Comparison of ENCODE assay signal across 27 cellular contexts in the genomic region with DNA sequence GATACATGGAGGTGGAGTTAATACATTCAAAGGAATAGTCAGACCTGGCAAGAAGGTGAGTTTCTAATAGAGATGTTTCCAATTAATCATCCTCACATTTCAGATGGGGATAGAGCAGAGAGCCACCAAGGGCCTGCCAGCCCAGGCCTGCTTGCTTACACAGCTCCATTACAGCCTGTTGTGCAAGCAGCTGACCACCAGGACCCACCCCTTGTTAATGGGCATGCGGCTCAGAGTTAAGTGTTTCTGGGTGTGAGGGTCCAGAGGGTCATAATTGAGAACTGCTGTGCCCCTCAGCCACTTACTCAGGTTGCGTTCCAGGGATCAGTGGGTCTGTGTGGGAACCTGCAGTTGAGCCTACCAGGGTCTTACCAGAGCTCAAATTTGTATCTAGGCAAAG.
"Had no signal": no experiment of that assay in that cellular context is flagged by ENCODE, and none has a peak within 500 bp of the region (broad histone marks: within the 10 kb centered on the region; RNA-seq: fewer than 3 reads in every experiment).

No MANE protein-coding gene starts in this region.

- ATAC-seq: esophagus mucosa, gastrocnemius medialis, heart right ventricle, left cardiac atrium, left lung, left ventricle myocardium superior, lower lobe of right lung, mucosa of descending colon had no signal

- H3K9me3 Mint-ChIP-seq: mesothelial cell of epicardium had no signal

- H3K4me1 ChIP-seq: esophagus squamous epithelium, gastrocnemius medialis, left lung, lower lobe of right lung had no signal

- H3K27me3 ChIP-seq: esophagus squamous epithelium, gastrocnemius medialis, heart right ventricle, left lung had no signal

- H3K4me3 Mint-ChIP-seq: mesothelial cell of epicardium had no signal

- DNase-seq: dermis blood vessel endothelial cell; dorsolateral prefrontal cortex; effector CD4-positive, alpha-beta T cell; effector memory CD4-positive, alpha-beta T cell; erythroblast; esophagus squamous epithelium; foreskin fibroblast; foreskin melanocyte; gastrocnemius medialis; glutamatergic neuron; head of caudate nucleus; heart right ventricle; hippocampal formation; left cardiac atrium; left lung; left ventricle myocardium superior; lower lobe of right lung; mesenchymal stem cell; mucosa of descending colon had no signal

- H3K4me3 ChIP-seq: coronary artery, dorsolateral prefrontal cortex, esophagus squamous epithelium, gastrocnemius medialis, heart right ventricle, left lung, lower lobe of right lung, mucosa of descending colon had no signal

- H3K27ac Mint-ChIP-seq: mesothelial cell of epicardium had no signal

- H3K36me3 ChIP-seq: esophagus squamous epithelium, gastrocnemius medialis, heart right ventricle, left lung, lower lobe of right lung had no signal

- H3K9me3 ChIP-seq: esophagus squamous epithelium, gastrocnemius medialis, heart right ventricle, left lung, lower lobe of right lung, mucosa of descending colon had no signal

- H3K27ac ChIP-seq: coronary artery, dorsolateral prefrontal cortex, epithelial cell of prostate, esophagus squamous epithelium, gastrocnemius medialis, heart right ventricle, left lung, lower lobe of right lung had no signal

- FAIRE-seq: colon, endometrium, islet of Langerhans, keratinocyte had no signal

- H3K36me3 Mint-ChIP-seq: mesothelial cell of epicardium had no signal
